Comparison of ENCODE assay signal across 16 cellular contexts in the genomic region with DNA sequence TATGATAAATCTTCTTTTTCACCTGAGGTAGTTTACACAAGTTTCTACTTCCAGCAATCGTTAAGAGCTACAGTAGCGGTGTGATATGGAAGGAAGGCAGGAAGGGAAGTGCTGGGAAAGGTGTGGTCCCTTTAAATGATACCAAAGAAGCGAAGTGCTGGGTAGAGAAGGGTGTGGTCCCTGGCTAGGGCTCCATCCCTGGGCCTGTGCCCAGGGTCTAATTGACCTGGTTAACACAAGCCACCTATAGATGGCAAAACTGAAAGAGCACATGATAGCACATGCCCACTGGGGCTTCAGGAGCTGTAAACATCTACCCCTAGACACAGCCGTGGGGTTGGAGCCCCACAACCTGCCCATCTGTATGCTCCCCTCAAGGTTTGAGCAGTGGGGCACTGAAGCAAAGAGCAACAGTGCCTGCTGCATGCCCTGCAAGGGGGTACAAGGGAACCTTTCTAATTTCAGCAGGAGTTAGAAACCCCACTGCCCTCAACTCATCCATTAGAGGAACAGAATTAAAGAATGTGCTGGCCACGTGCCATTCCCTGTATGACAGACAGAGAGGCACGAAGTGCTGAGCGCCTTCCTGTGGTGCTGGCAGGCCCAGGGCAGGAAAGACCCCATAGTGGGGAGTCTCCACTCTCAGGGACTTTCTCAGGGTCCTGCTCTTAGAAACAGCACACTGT.
"Had no signal": no experiment of that assay in that cellular context is flagged by ENCODE, and none has a peak within 500 bp of the region (broad histone marks: within the 10 kb centered on the region; RNA-seq: fewer than 3 reads in every experiment).

No MANE protein-coding gene starts in this region.

- ATAC-seq: right cardiac atrium; stimulated activated memory B cell treated with anti-CD40 and anti-IgM and Interleukin-4, amounts not matched to agents 10 μg/mL and 1 μg/mL and 100 μg/mL, for 72 hours; WTC11 had no signal

- H3K36me3 Mint-ChIP-seq: stimulated activated memory B cell treated with anti-CD40 and anti-IgM and Interleukin-4, amounts not matched to agents 10 μg/mL and 1 μg/mL and 100 μg/mL, for 72 hours; WTC11 had no signal

- H3K27ac ChIP-seq: coronary artery, epithelial cell of prostate, tibial nerve had no signal

- H3K4me3 ChIP-seq: coronary artery, tibial nerve had no signal

- H3K9me3 Mint-ChIP-seq: stimulated activated memory B cell treated with anti-CD40 and anti-IgM and Interleukin-4, amounts not matched to agents 10 μg/mL and 1 μg/mL and 100 μg/mL, for 72 hours; T-helper 1 cell treated with Interleukin-12 subunit alpha and Interleukin-12 subunit beta and Interleukin-4 antibody, amounts not matched to agents 30 μg/mL and 1 μg/mL, for 36 hours had no signal

- H3K4me1 Mint-ChIP-seq: stimulated activated memory B cell treated with anti-CD40 and anti-IgM and Interleukin-4, amounts not matched to agents 10 μg/mL and 1 μg/mL and 100 μg/mL, for 72 hours had no signal

- H3K36me3 ChIP-seq: tibial nerve had no signal

- FAIRE-seq: astrocyte had no signal

- H3K27me3 ChIP-seq: tibial nerve had no signal

- DNase-seq: activated CD4-positive, alpha-beta T cell treated with anti-CD3 and anti-CD28 coated beads for 48 hours; activated naive CD4-positive, alpha-beta T cell treated with Interleukin-2 at 50 U/mL for 16 hours; central memory CD4-positive, alpha-beta T cell; effector CD8-positive, alpha-beta T cell; hippocampal formation; kidney glomerular epithelial cell; posterior cingulate gyrus had no signal

- H3K27ac Mint-ChIP-seq: stimulated activated memory B cell treated with anti-CD40 and anti-IgM and Interleukin-4, amounts not matched to agents 10 μg/mL and 1 μg/mL and 100 μg/mL, for 72 hours; T-helper 1 cell treated with Interleukin-12 subunit alpha and Interleukin-12 subunit beta and Interleukin-4 antibody, amounts not matched to agents 30 μg/mL and 1 μg/mL, for 36 hours; WTC11 had no signal

- H3K4me3 Mint-ChIP-seq: mesothelial cell of epicardium; stimulated activated memory B cell treated with anti-CD40 and anti-IgM and Interleukin-4, amounts not matched to agents 10 μg/mL and 1 μg/mL and 100 μg/mL, for 72 hours; T-helper 1 cell treated with Interleukin-12 subunit alpha and Interleukin-12 subunit beta and Interleukin-4 antibody, amounts not matched to agents 30 μg/mL and 1 μg/mL, for 36 hours; WTC11 had no signal
